ENCODE assay signal across 7 cellular contexts in the genomic region with DNA sequence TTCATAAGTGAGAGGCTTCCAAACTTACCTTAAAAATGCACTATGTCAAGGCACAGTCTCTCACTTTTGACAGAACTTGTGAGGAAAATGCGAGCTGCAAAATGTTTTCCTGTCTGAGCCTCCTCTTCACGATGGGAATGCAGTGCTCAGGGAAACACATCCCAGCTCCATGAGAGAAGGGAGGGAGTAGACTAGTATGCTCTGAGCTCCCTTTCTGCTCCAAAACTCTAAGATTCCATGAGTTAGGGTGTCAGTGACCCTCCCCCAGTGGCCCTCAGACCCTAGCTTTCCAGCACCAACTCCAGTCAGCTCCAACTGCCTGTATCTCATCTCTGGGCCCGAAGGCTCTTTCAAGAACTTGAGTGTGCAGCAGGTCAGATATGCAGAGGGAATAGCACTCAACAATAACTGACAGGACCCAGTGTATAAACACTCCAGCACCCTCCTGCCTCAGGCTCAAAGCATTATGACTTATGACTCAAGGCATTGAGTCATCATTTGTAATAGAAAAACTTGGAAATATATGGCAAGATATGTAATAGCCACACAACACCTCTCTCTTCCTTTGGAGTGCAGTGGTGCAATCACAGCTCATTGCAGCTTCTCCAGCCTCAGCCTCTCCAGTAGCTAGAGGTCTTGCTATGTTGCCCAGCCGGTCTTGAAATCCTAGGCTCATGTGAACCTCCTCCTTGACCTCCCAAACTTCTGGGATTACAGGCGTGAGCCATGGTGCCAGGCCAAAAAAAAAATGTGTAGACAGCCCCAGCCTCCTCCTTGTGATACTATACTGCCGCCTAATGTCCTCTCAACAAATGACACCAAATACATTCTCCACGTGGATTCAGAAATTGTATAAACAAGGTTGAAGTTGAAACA. TPM values are rescaled to one million over a fixed set of nuclear protein-coding genes. Genes with fewer than 3 reads are reported as not detected.
DNase-seq lines count a peak whose midpoint lies in the region; ATAC-seq and TF ChIP-seq lines count a peak whose summit lies in the region.

No MANE protein-coding gene starts in this region.

- peak; percentile 94 for ATAC-seq in thoracic aorta (ENCODE audit: insufficient number of reproducible peaks, low FRiP score, low read depth)

- in situ Hi-C loops in mammary epithelial cell (cut with MboI; ENCODE audit: low sequenced_read_pairs in 2 of 2): loop anchor here (10.0 to 25.0 kb wide), 6 partner anchors 94 to 484 kb away; partner anchors contain the start of genes ABHD12 (in 1 of the 2), APMAP (in 1 of the 2) and VSX1 (in 1 of the 2)

- CTCF ChIA-PET in mammary epithelial cell (lab: Charles Lee; ENCODE audit: low non-redundant PET): interaction anchor here (0.6 to 0.7 kb wide), 4 partner anchors 19 to 451 kb away, joined by 3 to 6 read pairs (median 4); no protein-coding TSS in a partner anchor

- no peaks in the 10 kb centered on the region for H4K20me1 ChIP-seq in mammary epithelial cell (ENCODE audit: insufficient read depth, low read length)

- peak overlapping the region; percentile 67 for H3K27ac Mint-ChIP-seq in HFFc6

- H3K4me1 ChIP-seq in mammary epithelial cell (ENCODE audit: insufficient read depth, low read length): peaks cover 26% of the 10 kb centered on the region
- H3K4me1 ChIP-seq in thoracic aorta (ENCODE audit: control insufficient read depth in 1 of 2, low read depth in 2 of 2): peaks cover 0 to 10% of the 10 kb centered on the region in 2 donors

- dilution Hi-C loops in mammary epithelial cell (cut with HindIII; ENCODE audit: low sequenced_read_pairs): no loop called here

- H3K27me3 ChIP-seq in mammary epithelial cell (ENCODE audit: insufficient read depth, low read length) (no peaks in the 10 kb centered on the region), thoracic aorta (replicated peaks; ENCODE audit: insufficient read depth) (no peaks in the 10 kb centered on the region)

- H3K4me2 ChIP-seq in mammary epithelial cell (ENCODE audit: insufficient read depth, low read depth, low read length): peak overlapping the region; percentile 35

- H3K9me3 Mint-ChIP-seq in HFFc6: peaks cover 18% of the 10 kb centered on the region

- peak; percentile 85 for TF ChIP-seq CTCF in HFFc6 (IDR thresholded peaks at IDR 0.05)
- peak; percentile 93 to 97 for TF ChIP-seq CTCF in mammary epithelial cell (conservative IDR thresholded peaks at IDR 0.05 in 1 of 2, IDR thresholded peaks at IDR 0.05 in 1 of 2; ENCODE audit: extremely low read depth in 1 of 2, insufficient read depth in 1 of 2, low read depth in 1 of 2, low read length in 2 of 2)
- peak; percentile 59 for TF ChIP-seq CTCF in thoracic aorta (IDR thresholded peaks at IDR 0.05)

- peak overlapping the region; percentile 12 for H3K27ac ChIP-seq in mammary epithelial cell (ENCODE audit: insufficient read depth, low read depth, low read length)
- H3K27ac ChIP-seq in thoracic aorta: no peak overlapping the region

- H3K9ac ChIP-seq in mammary epithelial cell (ENCODE audit: insufficient read depth, low read length): no peak overlapping the region

- H3K4me3 Mint-ChIP-seq in HFFc6: 0 out of 2 replicates have a peak overlapping the region, but pooled peaks have one; percentile 19

- whole genome bisulfite sequencing in mammary epithelial cell (ENCODE audit: low coverage, missing lambda C conversion rate): 2% methylated on average over 5 of the region's 7 CpGs

- H3K27me3 Mint-ChIP-seq in HFFc6 (ENCODE audit: insufficient read depth): peaks cover 24% of the 10 kb centered on the region

- no peaks in the 10 kb centered on the region for H3K79me2 ChIP-seq in mammary epithelial cell (ENCODE audit: insufficient read depth, low read length)

- peak; percentile 85 for DNase-seq in Daoy (ENCODE audit: low read depth)
- peak; percentile 91 for DNase-seq in HFFc6
- DNase-seq in NCI-H82 treated with DMSO at 0.1 percent for 48 hours (lab: John Stamatoyannopoulos, UW; ENCODE audit: unreplicated experiment): peak; percentile 37
- peak; percentile 97 for DNase-seq in mammary epithelial cell
- DNase-seq in kidney tubule cell (ENCODE audit: low spot score): peak; percentile 83
- no peak for DNase-seq in thoracic aorta (ENCODE audit: low spot score)
- DNase-seq in NCI-H128 (lab: John Stamatoyannopoulos, UW; ENCODE audit: unreplicated experiment): no peak

- peaks cover 24% of the 10 kb centered on the region for H3K4me1 Mint-ChIP-seq in HFFc6 (ENCODE audit: low read depth)

- H3K36me3 ChIP-seq in mammary epithelial cell (ENCODE audit: insufficient read depth, low read length) (no peaks in the 10 kb centered on the region), thoracic aorta (no peaks in the 10 kb centered on the region)

- H2AFZ ChIP-seq in mammary epithelial cell (ENCODE audit: low read depth, low read length): no peak overlapping the region

- H3K4me3 ChIP-seq in mammary epithelial cell (replicated peaks in 1 of 3; ENCODE audit: insufficient read depth in 1 of 3, low read depth in 2 of 3, low read length in 3 of 3): no peak overlapping the region
- H3K4me3 ChIP-seq in thoracic aorta: no peak overlapping the region

- intact Hi-C loops in mammary epithelial cell (cut with micrococcal nuclease): loop anchor here (1.0 to 5.0 kb wide), 7 partner anchors 42 to 246 kb away; no protein-coding TSS in a partner anchor

- no TSS peak for BruUV-seq in mammary epithelial cell (replicated peaks; lab: Mats Ljungman, UMichigan)

- H3K36me3 Mint-ChIP-seq in HFFc6 (ENCODE audit: low read depth): peaks cover 15% of the 10 kb centered on the region

- H3K9me3 ChIP-seq in mammary epithelial cell (replicated peaks; ENCODE audit: insufficient read depth, low read length) (no peaks in the 10 kb centered on the region), thoracic aorta (no peaks in the 10 kb centered on the region)

RNA-seq across cellular contexts. Expression of gene ENTPD6, which starts 16.7 kb away (rescaled TPM):
- 28.9 and 33.2 TPM in 2 replicates for total RNA-seq in Daoy (2014; rRNA removed; shearing (Covaris generic))
- 10 to 100 TPM; 46.2 to 53.2 (median 51.6) TPM for total RNA-seq in HFFc6 (2021; fragmentation: NEBNext Ultra II Directional; extraction: Animal tissue kit (Norgen Biotek cat#: 25700))
- 100 to 1,000 TPM in 1 of 2 donors, 10 to 100 TPM in 1; 82.9 to 130 TPM for total RNA-seq in mammary epithelial cell
- 127 TPM for polyA plus RNA-seq in mammary epithelial cell
- polyA minus RNA-seq in mammary epithelial cell: 195 TPM
- total RNA-seq in thoracic aorta: 100 to 1,000 TPM in 1 of 2 donors, 10 to 100 TPM in 1; 82.0 to 107 TPM

Comparison
In these comparisons a context has a peak if more than half of its experiments do, and no peak if none do; other contexts are left out.
1. DNase-seq: peak in Daoy (single experiment), HFFc6 (single experiment), NCI-H82 treated with DMSO at 0.1 percent for 48 hours (single experiment), mammary epithelial cell (single experiment) and kidney tubule cell (single experiment); none in thoracic aorta (single experiment) and NCI-H128 (single experiment).
2. Peak in every context shown above with its lines, with median percentiles within 50 percentile points of each other: CTCF ChIP-seq.